In the genomic region with DNA sequence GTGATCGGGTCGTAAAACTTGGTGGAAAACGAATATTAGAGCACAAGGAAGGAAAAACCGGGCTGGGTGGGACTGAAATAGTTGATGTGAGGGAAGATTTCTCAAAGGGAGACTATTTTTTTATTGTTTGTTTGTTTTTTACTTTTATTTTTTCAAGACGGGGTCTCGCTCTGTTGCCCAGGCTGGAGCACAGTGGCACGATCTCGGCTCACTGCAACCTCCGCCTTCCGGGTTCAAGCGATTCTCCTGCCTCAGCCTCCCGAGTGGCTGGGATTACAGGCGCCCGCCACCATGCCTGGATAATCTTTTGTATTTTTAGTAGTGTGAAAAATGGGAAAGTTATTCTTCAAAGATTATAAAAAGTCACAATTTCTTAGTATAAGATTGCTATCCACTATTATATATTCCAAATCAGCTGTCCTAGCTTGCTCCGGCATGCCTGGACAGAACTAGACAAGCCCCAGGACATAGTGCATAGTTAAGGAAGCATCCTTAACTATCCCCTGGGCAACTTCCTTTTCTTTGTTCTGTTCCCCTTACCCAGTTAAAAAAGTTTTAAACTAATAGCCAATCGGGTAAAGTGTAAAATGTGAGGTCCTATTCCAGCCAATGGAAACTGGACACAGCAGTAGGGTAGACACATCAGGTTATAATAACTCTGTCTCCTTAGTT, we compare ENCODE assay signal across 8 cellular contexts. TPM values are rescaled to one million over a fixed set of nuclear protein-coding genes. Genes with fewer than 3 reads are reported as not detected.
DNase-seq lines count a peak whose midpoint lies in the region; ATAC-seq, FAIRE-seq and TF ChIP-seq lines count a peak whose summit lies in the region.
"Not testable (repeated sequence)": the region's sequence is repeated elsewhere in the genome, so short reads cannot be mapped to it uniquely, and the experiment has no call there.

No MANE protein-coding gene starts in this region.

- in situ Hi-C loops in IMR-90 (cut with MboI; ENCODE audit: low sequenced_read_pairs) = not testable (repeated sequence)

- H2AFZ ChIP-seq in IMR-90 (replicated peaks; ENCODE audit: low read length, poor library complexity) = peak overlapping the region; percentile 96
- not testable (repeated sequence) for H2AFZ ChIP-seq in endothelial cell of umbilical vein (ENCODE audit: low read depth, low read length)

- not testable (repeated sequence) for H3K27me3 ChIP-seq in BE2C; IMR-90 (ENCODE audit: control insufficient read depth, insufficient read depth, low read length); WERI-Rb-1 (ENCODE audit: insufficient read depth, low read depth, severe bottlenecking); adipocyte (replicated peaks; ENCODE audit: control insufficient read depth, insufficient read depth, low read length); endothelial cell of umbilical vein (ENCODE audit: control insufficient read depth in 2 of 2, insufficient read depth in 2 of 2, low read length in 2 of 2); subcutaneous abdominal adipose tissue (ENCODE audit: control insufficient read depth in 5 of 5, insufficient read depth in 4 of 5, low read length in 5 of 5)
- peaks cover 44% of the 10 kb centered on the region for H3K27me3 ChIP-seq in neutrophil

- WGBS in IMR-90 (ENCODE audit: extremely low coverage in 2 of 2, insufficient read length in 1 of 2), 2 experiments = 28% methylated on average over 3 of the region's 16 CpGs; no CpG with 5 or more reads in 1 of the 2 experiments

- BruUV-seq in IMR-90 (replicated peaks; lab: Mats Ljungman, UMichigan) = not testable (repeated sequence)
- TSS peak; percentile 11 for BruUV-seq in endothelial cell of umbilical vein (replicated peaks; lab: Mats Ljungman, UMichigan)

- POLR2A ChIA-PET in IMR-90 (lab: Charles Lee; ENCODE audit: unreplicated experiment) = interaction anchor here (0.7 kb wide), 1 partner anchor 29 kb away, joined by 3 read pairs; no protein-coding TSS in a partner anchor
- POLR2A ChIA-PET in endothelial cell of umbilical vein (lab: Charles Lee) = not testable (repeated sequence)

- H3K4me1 Mint-ChIP-seq in immature natural killer cell = peaks cover 14 to 18% of the 10 kb centered on the region in 2 donors

- H2BK120ac ChIP-seq in IMR-90 (ENCODE audit: low read depth, low read length) = not testable (repeated sequence)

- H4K20me1 ChIP-seq in IMR-90 (ENCODE audit: insufficient read depth, low read length); endothelial cell of umbilical vein (replicated peaks; ENCODE audit: control insufficient read depth, extremely low read depth, insufficient read depth, low read length): not testable (repeated sequence)

- CTCF ChIA-PET in IMR-90 (lab: Yijun Ruan, JAX) (interaction anchor here (0.7 kb wide), 1 partner anchor 113 kb away, joined by 3 read pairs; no protein-coding TSS in a partner anchor), endothelial cell of umbilical vein (lab: Charles Lee) (interaction anchor here (1.0 to 1.8 kb wide), 3 partner anchors 12 to 26 kb away, joined by 3 to 5 read pairs (median 5); a partner anchor contains a TSS)

- not testable (repeated sequence) for H3K23ac ChIP-seq in IMR-90 (ENCODE audit: low read depth, low read length)

- not testable (repeated sequence) for H3K18ac ChIP-seq in IMR-90 (ENCODE audit: low read depth, low read length)

- H3K4me2 ChIP-seq in IMR-90 (ENCODE audit: low read depth, low read length) (peak overlapping the region; percentile 72), endothelial cell of umbilical vein (ENCODE audit: insufficient read depth, low read length) (peak overlapping the region; percentile 33)

- H2BK5ac ChIP-seq in IMR-90 (ENCODE audit: low read depth, low read length, poor library complexity, severe bottlenecking) = not testable (repeated sequence)

- H3K4ac ChIP-seq in IMR-90 (ENCODE audit: low read depth, low read length) = not testable (repeated sequence)

- H2BK15ac ChIP-seq in IMR-90 (ENCODE audit: low read depth, low read length) = not testable (repeated sequence)

- H2BK20ac ChIP-seq in IMR-90 (ENCODE audit: low read depth, low read length) = not testable (repeated sequence)

- H3K79me1 ChIP-seq in IMR-90 (ENCODE audit: low read depth in 1 of 2, low read length in 2 of 2) = not testable (repeated sequence)

- not testable (repeated sequence) for H3K27ac ChIP-seq in IMR-90 (ENCODE audit: insufficient read depth, low read length); WERI-Rb-1; endothelial cell of umbilical vein (ENCODE audit: insufficient read depth, low read depth, low read length); neutrophil; subcutaneous abdominal adipose tissue (ENCODE audit: low read depth, low read length)

- H3K27me3 Mint-ChIP-seq in immature natural killer cell (ENCODE audit: low read depth in 3 of 3) = not testable (repeated sequence)

- not testable (repeated sequence) for H3K9me3 ChIP-seq in BE2C; WERI-Rb-1 (ENCODE audit: severe bottlenecking); adipocyte (ENCODE audit: control insufficient read depth, low read length); endothelial cell of umbilical vein (replicated peaks; ENCODE audit: control insufficient read depth, insufficient read depth, low read length); neutrophil
- H3K9me3 ChIP-seq in IMR-90 (ENCODE audit: control insufficient read depth, insufficient read depth, low read length) = peaks cover 14% of the 10 kb centered on the region
- H3K9me3 ChIP-seq in subcutaneous abdominal adipose tissue (ENCODE audit: control insufficient read depth in 5 of 5, low read length in 5 of 5) = peaks cover 0 to 20% (median 5%) of the 10 kb centered on the region in 5 donors

- not testable (repeated sequence) for DNase-seq in BE2C; IMR-90; WERI-Rb-1; adipocyte (ENCODE audit: low read depth); endothelial cell of umbilical vein (ENCODE audit: low read depth, low spot score); immature natural killer cell

- not testable (repeated sequence) for H3K9ac ChIP-seq in IMR-90 (ENCODE audit: low read depth, low read length); endothelial cell of umbilical vein (replicated peaks; ENCODE audit: extremely low read depth, insufficient read depth, low read length)
- H3K9ac ChIP-seq in adipocyte (ENCODE audit: low read length) = peak overlapping the region; percentile 59
- H3K9ac ChIP-seq in subcutaneous abdominal adipose tissue (ENCODE audit: low read length in 5 of 5) = peak overlapping the region in 3 of 5 donors; percentile 6 to 41 (median 20)

- intact Hi-C loops in IMR-90 (cut with micrococcal nuclease); endothelial cell of umbilical vein (cut with micrococcal nuclease): not testable (repeated sequence)

- TF ChIP-seq CTCF in BE2C (IDR thresholded peaks at IDR 0.05; ENCODE audit: low read depth, low read length); IMR-90 (conservative IDR thresholded peaks at IDR 0.05; ENCODE audit: low read depth, low read length); WERI-Rb-1 (IDR thresholded peaks at IDR 0.05; ENCODE audit: low read depth, low read length); endothelial cell of umbilical vein (IDR thresholded peaks at IDR 0.05; ENCODE audit: extremely low read depth in 1 of 2, insufficient read depth in 1 of 2, low read depth in 1 of 2, low read length in 2 of 2); neutrophil (IDR thresholded peaks at IDR 0.05): not testable (repeated sequence)

- not testable (repeated sequence) for H3K79me2 ChIP-seq in endothelial cell of umbilical vein (ENCODE audit: control insufficient read depth, insufficient read depth, low read length)

- FAIRE-seq in endothelial cell of umbilical vein (lab: Jason Lieb, UNC) = not testable (repeated sequence)

- H3K9me1 ChIP-seq in IMR-90 (ENCODE audit: insufficient read depth, low read length); endothelial cell of umbilical vein (replicated peaks; ENCODE audit: control insufficient read depth, extremely low read depth, insufficient read depth, low read length): not testable (repeated sequence)

- H3K14ac ChIP-seq in IMR-90 (replicated peaks; ENCODE audit: low read depth, low read length) = not testable (repeated sequence)

- peak overlapping the region; percentile 83 to 97 (median 86) for H3K27ac Mint-ChIP-seq in immature natural killer cell

- not testable (repeated sequence) for H4K5ac ChIP-seq in IMR-90 (ENCODE audit: low read depth, low read length)

- H3K4me3 ChIP-seq in BE2C (ENCODE audit: low read depth, low read length) (peak overlapping the region; percentile 82), IMR-90 (ENCODE audit: insufficient read depth, low read depth, low read length) (peak overlapping the region; percentile 57), WERI-Rb-1 (ENCODE audit: low read depth, low read length) (peak overlapping the region; percentile 63), adipocyte (ENCODE audit: low read length) (peak overlapping the region; percentile 86), endothelial cell of umbilical vein (replicated peaks in 1 of 3; ENCODE audit: insufficient read depth in 1 of 3, low read depth in 1 of 3, low read length in 3 of 3) (peak overlapping the region in 1 of 3 experiments; percentile 35), neutrophil (ENCODE audit: low read depth in 1 of 2, low read length in 1 of 2) (peak overlapping the region; percentile 53 to 60), subcutaneous abdominal adipose tissue (ENCODE audit: low read depth in 1 of 5, low read length in 5 of 5) (peak overlapping the region; percentile 68 to 76 (median 71))

- not testable (repeated sequence) for TF ChIP-seq RAD21 in IMR-90 (IDR thresholded peaks at IDR 0.05; ENCODE audit: low read length)

- ATAC-seq in IMR-90 (ENCODE audit: low read depth) = not testable (repeated sequence)

- not testable (repeated sequence) for H3K4me1 ChIP-seq in BE2C; IMR-90 (ENCODE audit: control insufficient read depth, insufficient read depth, low read length); adipocyte (ENCODE audit: control insufficient read depth, insufficient read depth, low read length); endothelial cell of umbilical vein (ENCODE audit: control insufficient read depth, extremely low read depth, insufficient read depth, low read length)
- H3K4me1 ChIP-seq in neutrophil (ENCODE audit: control insufficient read depth in 1 of 2, insufficient read depth in 1 of 2, low read depth in 1 of 2, low read length in 1 of 2) (peaks cover 19 to 27% of the 10 kb centered on the region in 2 experiments), subcutaneous abdominal adipose tissue (ENCODE audit: control insufficient read depth in 5 of 5, insufficient read depth in 5 of 5, low read length in 5 of 5) (peaks cover 4 to 15% (median 12%) of the 10 kb centered on the region in 5 donors)

- H3K36me3 Mint-ChIP-seq in immature natural killer cell = peaks cover 5 to 14% (median 9%) of the 10 kb centered on the region in 3 donors

- not testable (repeated sequence) for H4K8ac ChIP-seq in IMR-90 (ENCODE audit: low read depth in 2 of 2, low read length in 2 of 2)

- dilution Hi-C loops in IMR-90 (cut with HindIII; ENCODE audit: low sequenced_read_pairs, unreplicated experiment); endothelial cell of umbilical vein (cut with MboI; ENCODE audit: extremely low pct_ligation_motif_present, low sequenced_read_pairs): not testable (repeated sequence)

- not testable (repeated sequence) for H4K91ac ChIP-seq in IMR-90 (ENCODE audit: insufficient read depth, low read depth, low read length)

- peak overlapping the region; percentile 3 for H2AK9ac ChIP-seq in IMR-90 (replicated peaks; ENCODE audit: low read depth, low read length, poor library complexity)

- not testable (repeated sequence) for H3K56ac ChIP-seq in IMR-90 (ENCODE audit: extremely low read depth, insufficient read depth, low read length)

- H3K4me3 Mint-ChIP-seq in immature natural killer cell = peak overlapping the region; percentile 85 to 92 (median 88)

- H3K36me3 ChIP-seq in BE2C (peaks cover 19% of the 10 kb centered on the region), WERI-Rb-1 (peaks cover 21% of the 10 kb centered on the region), adipocyte (ENCODE audit: control insufficient read depth, insufficient read depth, low read length, severe bottlenecking) (peaks cover 21% of the 10 kb centered on the region), subcutaneous abdominal adipose tissue (ENCODE audit: control insufficient read depth in 5 of 5, insufficient read depth in 5 of 5, low read length in 5 of 5) (peaks cover 0 to 12% (median 7%) of the 10 kb centered on the region in 5 donors)
- H3K36me3 ChIP-seq in IMR-90 (ENCODE audit: control insufficient read depth, insufficient read depth, low read length); endothelial cell of umbilical vein (ENCODE audit: control insufficient read depth in 2 of 2, extremely low read depth in 1 of 2, insufficient read depth in 2 of 2, low read length in 2 of 2); neutrophil: not testable (repeated sequence)

- H3K9me3 Mint-ChIP-seq in immature natural killer cell = not testable (repeated sequence)

- H2AK5ac ChIP-seq in IMR-90 (ENCODE audit: low read depth, low read length) = not testable (repeated sequence)

- not testable (repeated sequence) for TF ChIP-seq POLR2A in IMR-90 (IDR thresholded peaks at IDR 0.05; ENCODE audit: low read depth, low read length); endothelial cell of umbilical vein (IDR thresholded peaks at IDR 0.05; ENCODE audit: low read depth, low read length)

RNA-seq across cellular contexts. Expression of a gene that starts 25.6 kb away (rescaled TPM):
- 30.3 TPM for polyA plus RNA-seq in BE2C (2012; ENCODE audit: insufficient read depth, insufficient read length, low read depth)
- 10.8 and 13.3 TPM in 2 replicates for total RNA-seq in IMR-90 (2012; rRNA removed)
- 3.6 and 4.5 TPM in 2 replicates for polyA plus RNA-seq in IMR-90 (2012; rRNA removed)
- polyA plus RNA-seq in IMR-90 (2012; cell fraction: cytosol; rRNA removed) = 1.2 and 1.9 TPM in 2 replicates
- 5.0 and 6.3 TPM in 2 replicates for polyA plus RNA-seq in IMR-90 (2012; cell fraction: nucleus; rRNA removed; ENCODE audit: low replicate concordance)
- 8.1 and 8.7 TPM in 2 replicates for total RNA-seq in endothelial cell of umbilical vein
- polyA plus RNA-seq in endothelial cell of umbilical vein = 3.0 and 3.8 TPM in 2 replicates
- polyA plus RNA-seq in endothelial cell of umbilical vein (2011; cell fraction: cytosol; rRNA removed) = 4.0 and 4.1 TPM in 2 replicates
- 7.0 and 8.0 TPM in 2 replicates for polyA plus RNA-seq in endothelial cell of umbilical vein (2011; cell fraction: nucleus; rRNA removed)
- 4.5 and 4.6 TPM in 2 replicates for polyA plus RNA-seq in endothelial cell of umbilical vein (2012)
- 8.0 and 11.0 TPM in 2 replicates for polyA minus RNA-seq in endothelial cell of umbilical vein
- polyA minus RNA-seq in endothelial cell of umbilical vein (2011; cell fraction: cytosol; rRNA and poly(A)+ RNA removed) = 8.2 TPM
- 4.0 and 6.4 TPM in 2 replicates for polyA minus RNA-seq in endothelial cell of umbilical vein (2011; cell fraction: nucleus; rRNA and poly(A)+ RNA removed)
- polyA plus RNA-seq in immature natural killer cell = 1 to 10 TPM; 2.9 to 7.7 (median 5.2) TPM

RNA-seq across cellular contexts. Expression of a gene that starts 26.2 kb away (rescaled TPM):
- 19.7 TPM for polyA plus RNA-seq in BE2C (2012; ENCODE audit: insufficient read depth, insufficient read length, low read depth)
- 20.6 and 28.7 TPM in 2 replicates for total RNA-seq in IMR-90 (2012; rRNA removed)
- 27.9 and 35.8 TPM in 2 replicates for polyA plus RNA-seq in IMR-90 (2012; rRNA removed)
- polyA plus RNA-seq in IMR-90 (2012; cell fraction: cytosol; rRNA removed) = 25.1 and 26.2 TPM in 2 replicates
- polyA plus RNA-seq in IMR-90 (2012; cell fraction: nucleus; rRNA removed; ENCODE audit: low replicate concordance) = 35.4 and 41.3 TPM in 2 replicates
- 36.0 and 37.4 TPM in 2 replicates for total RNA-seq in endothelial cell of umbilical vein
- 14.6 and 20.4 TPM in 2 replicates for polyA plus RNA-seq in endothelial cell of umbilical vein
- polyA plus RNA-seq in endothelial cell of umbilical vein (2011; cell fraction: cytosol; rRNA removed) = 28.6 and 30.5 TPM in 2 replicates
- 78.4 and 79.1 TPM in 2 replicates for polyA plus RNA-seq in endothelial cell of umbilical vein (2011; cell fraction: nucleus; rRNA removed)
- 30.9 and 31.6 TPM in 2 replicates for polyA plus RNA-seq in endothelial cell of umbilical vein (2012)
- 18.4 and 25.7 TPM in 2 replicates for polyA minus RNA-seq in endothelial cell of umbilical vein
- polyA minus RNA-seq in endothelial cell of umbilical vein (2011; cell fraction: cytosol; rRNA and poly(A)+ RNA removed) = 11.0 TPM
- polyA minus RNA-seq in endothelial cell of umbilical vein (2011; cell fraction: nucleus; rRNA and poly(A)+ RNA removed) = 30.5 and 36.1 TPM in 2 replicates
- 100 to 1,000 TPM in 2 of 3 donors, 10 to 100 TPM in 1; 89.8 to 116 (median 106) TPM for polyA plus RNA-seq in immature natural killer cell
